In the genomic region with DNA sequence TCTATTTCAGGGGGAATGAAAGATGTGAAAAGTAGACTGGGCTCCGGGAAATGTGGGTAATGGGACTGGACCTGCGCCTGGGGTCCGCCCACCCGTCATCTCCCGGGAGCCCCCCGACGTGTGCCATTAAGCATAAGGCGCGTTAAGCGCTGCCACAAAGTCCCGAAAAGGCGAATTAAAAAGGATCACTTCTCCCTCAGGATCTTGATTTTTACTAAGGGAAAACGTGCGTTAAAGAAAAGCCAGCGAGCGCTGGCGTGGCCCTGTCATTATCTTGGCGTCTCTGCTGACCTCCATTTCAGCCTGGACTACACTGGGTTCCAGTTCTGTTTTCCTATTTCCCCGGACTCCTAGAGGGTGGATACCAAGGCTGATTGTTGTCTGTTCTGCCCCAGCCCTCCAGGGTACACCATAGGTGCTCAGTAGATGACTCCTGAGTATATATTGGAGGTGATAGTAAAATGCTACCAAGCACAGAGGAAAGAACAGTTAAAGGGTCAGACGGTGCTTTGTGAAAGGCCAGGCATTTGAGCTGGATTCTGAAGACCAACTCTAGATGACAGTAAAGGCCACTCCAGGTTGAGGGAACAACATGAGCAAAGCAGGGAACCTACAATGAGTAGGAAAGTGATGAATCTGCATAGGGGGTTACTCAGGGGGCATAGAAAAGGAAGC, we compare ENCODE assay signal across 8 cellular contexts.
A peak's percentile ranks its signal among the peaks of the same experiment; 100 is the strongest.
DNase-seq lines count a peak whose midpoint lies in the region; TF ChIP-seq lines count a peak whose summit lies in the region.

No MANE protein-coding gene starts in this region.

- in situ Hi-C loops in G401 (cut with HindIII; ENCODE audit: low sequenced_read_pairs), result no loop called here

- H3K4ac ChIP-seq in trophoblast cell (ENCODE audit: low read depth, low read length), result no peak overlapping the region

- peak overlapping the region; percentile 29 for H3K18ac ChIP-seq in trophoblast cell (ENCODE audit: low read length)

- H3K36me3 ChIP-seq in adipocyte (ENCODE audit: control insufficient read depth, insufficient read depth, low read length, severe bottlenecking) (no peaks in the 10 kb centered on the region), left ventricle myocardium inferior (no peaks in the 10 kb centered on the region), trophoblast cell (ENCODE audit: control insufficient read depth in 1 of 2, insufficient read depth in 2 of 2, low read length in 2 of 2) (no peaks in the 10 kb centered on the region)

- TF ChIP-seq CTCF in LNCaP clone FGC (IDR thresholded peaks at IDR 0.05; ENCODE audit: control insufficient read depth, extremely low read depth, insufficient read depth) (no peak), left ventricle myocardium inferior (IDR thresholded peaks at IDR 0.05; ENCODE audit: borderline replicate concordance) (no peak)

- WGBS in trophoblast cell (ENCODE audit: extremely low coverage, insufficient coverage, insufficient read length), result no CpG with 5 or more reads among the region's 20 CpGs

- H3K4me1 ChIP-seq in adipocyte (ENCODE audit: control insufficient read depth, insufficient read depth, low read length), result peaks cover 13% of the 10 kb centered on the region
- peaks cover 24% of the 10 kb centered on the region for H3K4me1 ChIP-seq in left ventricle myocardium inferior
- H3K4me1 ChIP-seq in trophoblast cell (ENCODE audit: control insufficient read depth in 1 of 2, insufficient read depth in 2 of 2, low read length in 2 of 2), result peaks cover 4 to 5% of the 10 kb centered on the region in 2 experiments

- H2BK120ac ChIP-seq in trophoblast cell (ENCODE audit: insufficient read depth, low read length, poor library complexity), result peak overlapping the region; percentile 75

- DNase-seq in G401 (ENCODE audit: low spot score), result peak; percentile 63
- no peak for DNase-seq in LNCaP clone FGC (ENCODE audit: low read depth)
- DNase-seq in adipocyte (ENCODE audit: low read depth), result peak; percentile 33
- DNase-seq in left ventricle myocardium inferior, result no peak
- DNase-seq in trophoblast cell, result peak in 1 of 2 donors; percentile 34
- no peak for DNase-seq in ureter (ENCODE audit: low spot score)
- no peak for DNase-seq in stimulated activated naive CD4-positive, alpha-beta T cell treated with Interleukin-2 at 50 U/mL for 16 hours (lab: John Stamatoyannopoulos, UW)
- no peak for DNase-seq in activated effector memory CD4-positive, alpha-beta T cell treated with anti-CD3 and anti-CD28 coated beads, Interleukin-2, amount 50 U/mL, for 16 hours

- H2AFZ ChIP-seq in trophoblast cell (ENCODE audit: insufficient read depth, low read length, poor library complexity), result peak overlapping the region; percentile 97

- H3K9me3 ChIP-seq in adipocyte (ENCODE audit: control insufficient read depth, low read length), result no peaks in the 10 kb centered on the region
- no peaks in the 10 kb centered on the region for H3K9me3 ChIP-seq in left ventricle myocardium inferior (replicated peaks)
- no peaks in the 10 kb centered on the region for H3K9me3 ChIP-seq in trophoblast cell (ENCODE audit: insufficient read depth, low read depth, low read length)

- H4K12ac ChIP-seq in trophoblast cell (ENCODE audit: low read depth, low read length), result peak overlapping the region; percentile 85

- H3K27ac ChIP-seq in left ventricle myocardium inferior (replicated peaks) (peak overlapping the region; percentile 100), trophoblast cell (ENCODE audit: low read depth, low read length) (peak overlapping the region; percentile 85)

- peak overlapping the region; percentile 97 for H3K4me2 ChIP-seq in trophoblast cell (ENCODE audit: low read length)

- peak overlapping the region; percentile 92 for H3K9ac ChIP-seq in adipocyte (ENCODE audit: low read length)
- H3K9ac ChIP-seq in trophoblast cell (ENCODE audit: low read length), result peak overlapping the region; percentile 68

- H3K27me3 ChIP-seq in adipocyte (replicated peaks; ENCODE audit: control insufficient read depth, insufficient read depth, low read length) (no peaks in the 10 kb centered on the region), left ventricle myocardium inferior (ENCODE audit: low read depth) (no peaks in the 10 kb centered on the region), trophoblast cell (ENCODE audit: insufficient read depth, low read length) (no peaks in the 10 kb centered on the region)

- peak overlapping the region; percentile 89 for H4K8ac ChIP-seq in trophoblast cell (ENCODE audit: low read depth, low read length)

- intact Hi-C loops in left ventricle myocardium inferior (cut with micrococcal nuclease), result loop anchor here (2.0 to 5.0 kb wide), 2 partner anchors 89 to 126 kb away; a partner anchor contains a TSS

- H3K79me2 ChIP-seq in trophoblast cell (ENCODE audit: control insufficient read depth, insufficient read depth, low read length, poor library complexity), result peaks cover 5% of the 10 kb centered on the region

- H2AK5ac ChIP-seq in trophoblast cell (ENCODE audit: low read length), result no peak overlapping the region

- H3K23ac ChIP-seq in trophoblast cell (ENCODE audit: low read length), result no peak overlapping the region

- peak overlapping the region; percentile 29 for H2BK5ac ChIP-seq in trophoblast cell (ENCODE audit: low read depth, low read length, poor library complexity)

- H4K91ac ChIP-seq in trophoblast cell (ENCODE audit: low read depth, low read length), result peak overlapping the region; percentile 83

- H3K4me3 ChIP-seq in LNCaP clone FGC (ENCODE audit: low read depth, low read length) (peak overlapping the region; percentile 59), adipocyte (ENCODE audit: low read length) (peak overlapping the region; percentile 86), left ventricle myocardium inferior (peak overlapping the region; percentile 74), trophoblast cell (ENCODE audit: low read depth, low read length) (peak overlapping the region; percentile 81)

- H3K79me1 ChIP-seq in trophoblast cell (ENCODE audit: low read length), result peaks cover 11% of the 10 kb centered on the region

- no peak overlapping the region for H3K14ac ChIP-seq in trophoblast cell (ENCODE audit: low read length)

- H2BK12ac ChIP-seq in trophoblast cell (ENCODE audit: low read length), result no peak overlapping the region

Comparison
In these comparisons a context has a peak if more than half of its experiments do, and no peak if none do; other contexts are left out.
1. DNase-seq: peak in G401 (single experiment) and adipocyte (single experiment); none in LNCaP clone FGC (single experiment), left ventricle myocardium inferior (single experiment), ureter (single experiment), stimulated activated naive CD4-positive, alpha-beta T cell treated with Interleukin-2 at 50 U/mL for 16 hours (single experiment) and activated effector memory CD4-positive, alpha-beta T cell treated with anti-CD3 and anti-CD28 coated beads, Interleukin-2, amount 50 U/mL, for 16 hours (single experiment).
2. Peak in every context shown above with its lines, with median percentiles within 50 percentile points of each other: H3K4me3 ChIP-seq.